29 cellular contexts compared by ENCODE assay signal in genomic region chr4:136307765-136308164, GRCh38.
"Had no signal": no experiment of that assay in that cellular context is flagged by ENCODE, and none has a peak within 500 bp of the region (broad histone marks: within the 10 kb centered on the region; RNA-seq: fewer than 3 reads in every experiment).

No MANE protein-coding gene starts in this region.

- DNase-seq: activated B cell treated with CpG ODN at 0.5 μM for 24 hours; activated CD4-positive, alpha-beta T cell treated with anti-CD3 and anti-CD28 coated beads for 48 hours; activated CD4-positive, alpha-beta T cell treated with anti-CD3 and anti-CD28 coated beads, Interleukin-2, amount 50 U/mL, for 1 hour; activated CD4-positive, alpha-beta T cell treated with anti-CD3 and anti-CD28 coated beads, Interleukin-2, amount 50 U/mL, for 48 hours; activated CD8-positive, alpha-beta memory T cell treated with anti-CD3 and anti-CD28 coated beads for 24 hours; activated CD8-positive, alpha-beta T cell treated with anti-CD3 and anti-CD28 coated beads for 36 hours; activated effector memory CD4-positive, alpha-beta T cell treated with Interleukin-2 at 50 U/mL for 16 hours; activated gamma-delta T cell treated with Interleukin-2 at 50 U/mL for 16 hours; activated naive CD4-positive, alpha-beta T cell treated with anti-CD3 and anti-CD28 coated beads, Interleukin-2, amount 50 U/mL, for 16 hours; activated naive CD4-positive, alpha-beta T cell treated with Interleukin-2 at 50 U/mL for 16 hours; activated naive CD8-positive, alpha-beta T cell treated with anti-CD3 and anti-CD28 coated beads for 36 hours; activated naive CD8-positive, alpha-beta T cell treated with anti-CD3 and anti-CD28 coated beads, Interleukin-2, amount 50 U/mL, for 24 hours; activated T-cell treated with anti-CD3 and anti-CD28 coated beads, Interleukin-2, amount 50 U/mL, for 4 hours; adrenal gland; amygdala; aorta; body of pancreas; caudate nucleus; colonic mucosa; effector CD8-positive, alpha-beta T cell; foreskin fibroblast; gastrocnemius medialis; glutamatergic neuron; heart left ventricle; T-helper 9 cell; WERI-Rb-1 had no signal

- H3K36me3 ChIP-seq: adrenal gland, colonic mucosa, gastrocnemius medialis, heart left ventricle, WERI-Rb-1 had no signal

- H3K27ac ChIP-seq: adrenal gland, body of pancreas, colonic mucosa, gastrocnemius medialis, heart left ventricle, WERI-Rb-1 had no signal

- H3K9me3 ChIP-seq: adrenal gland, body of pancreas, colonic mucosa, gastrocnemius medialis had no signal

- ATAC-seq: activated CD4-positive, CD25-positive, alpha-beta regulatory T cell treated with anti-CD3 and anti-CD28 coated beads, Interleukin-2, amount 50 U/mL, for 24 hours; activated CD8-positive, alpha-beta T cell treated with anti-CD3 and anti-CD28 coated beads for 36 hours; activated naive CD8-positive, alpha-beta T cell treated with anti-CD3 and anti-CD28 coated beads, Interleukin-2, amount 50 U/mL, for 24 hours; activated T-cell treated with anti-CD3 and anti-CD28 coated beads, Interleukin-2, amount 50 U/mL, for 4 hours; activated T-helper 17 cell treated with anti-CD3 and anti-CD28 coated beads, Interleukin-2, amount 50 U/mL, for 72 hours; body of pancreas; esophagus mucosa; gastrocnemius medialis; heart left ventricle had no signal

- H3K4me3 ChIP-seq: adrenal gland, body of pancreas, colonic mucosa, gastrocnemius medialis, heart left ventricle had no signal

- H3K4me1 ChIP-seq: adrenal gland, body of pancreas, colonic mucosa, gastrocnemius medialis, heart left ventricle had no signal
